In the genomic region with DNA sequence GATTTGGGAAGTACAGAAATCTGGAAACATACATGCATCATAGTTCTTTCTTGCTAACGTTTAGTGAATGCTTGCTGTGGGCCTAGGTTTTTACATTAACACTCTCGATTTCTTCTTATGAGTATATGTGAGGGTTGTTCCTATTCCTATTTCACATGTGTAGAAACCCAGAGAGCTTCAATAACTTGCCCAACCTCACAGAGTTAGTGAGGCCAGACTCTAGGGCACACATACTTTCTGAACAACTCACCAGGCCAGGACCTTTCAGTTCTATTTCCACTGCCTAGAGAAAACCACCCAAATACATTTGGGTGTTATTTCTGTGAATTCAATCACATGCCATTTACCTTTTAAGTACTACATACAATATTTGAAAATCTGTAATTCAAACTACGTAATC, we compare ENCODE assay signal across 11 cellular contexts. TPM values are rescaled to one million over a fixed set of nuclear protein-coding genes. Genes with fewer than 3 reads are reported as not detected.
DNase-seq lines count a peak whose midpoint lies in the region; ATAC-seq and TF ChIP-seq lines count a peak whose summit lies in the region.
"Had no signal": no experiment of that assay in that cellular context is flagged by ENCODE, and none has a peak within 500 bp of the region (broad histone marks: within the 10 kb centered on the region; RNA-seq: fewer than 3 reads in every experiment).

No MANE protein-coding gene starts in this region.

- H3K27me3 Mint-ChIP-seq in stimulated activated memory B cell treated with anti-CD40 and anti-IgM and Interleukin-4, amounts not matched to agents 10 μg/mL and 1 μg/mL and 100 μg/mL, for 72 hours, result peaks cover 48% of the 10 kb centered on the region
- H3K27me3 Mint-ChIP-seq in progenitor cell of endocrine pancreas, result peaks cover 53% of the 10 kb centered on the region

- peaks cover 6% of the 10 kb centered on the region for H3K4me1 Mint-ChIP-seq in stimulated activated memory B cell treated with anti-CD40 and anti-IgM and Interleukin-4, amounts not matched to agents 10 μg/mL and 1 μg/mL and 100 μg/mL, for 72 hours
- H3K4me1 Mint-ChIP-seq in progenitor cell of endocrine pancreas (ENCODE audit: low read depth), result no peaks in the 10 kb centered on the region

- ATAC-seq in GM19025 (IDR thresholded peaks at IDR 0.05; ENCODE audit: low read depth, unreplicated experiment) (peak; percentile 82), HG02623 (IDR thresholded peaks at IDR 0.05; ENCODE audit: unreplicated experiment) (peak; percentile 96), HG03571 (IDR thresholded peaks at IDR 0.05; ENCODE audit: unreplicated experiment) (peak; percentile 62)
- ATAC-seq in stimulated activated memory B cell treated with anti-CD40 and anti-IgM and Interleukin-4, amounts not matched to agents 10 μg/mL and 1 μg/mL and 100 μg/mL, for 72 hours, result peak; percentile 79

- H3K27ac Mint-ChIP-seq in stimulated activated memory B cell treated with anti-CD40 and anti-IgM and Interleukin-4, amounts not matched to agents 10 μg/mL and 1 μg/mL and 100 μg/mL, for 72 hours, result no peak overlapping the region
- H3K27ac Mint-ChIP-seq in progenitor cell of endocrine pancreas, result no peak overlapping the region
- H3K27ac Mint-ChIP-seq: activated naive CD4-positive, alpha-beta T cell treated with anti-CD3 and anti-CD28 coated beads, Interleukin-2, amount 50 U/mL, for 24 hours; memory B cell had no signal

- H3K36me3 Mint-ChIP-seq in stimulated activated memory B cell treated with anti-CD40 and anti-IgM and Interleukin-4, amounts not matched to agents 10 μg/mL and 1 μg/mL and 100 μg/mL, for 72 hours, result no peaks in the 10 kb centered on the region
- H3K36me3 Mint-ChIP-seq in progenitor cell of endocrine pancreas (ENCODE audit: insufficient read depth), result no peaks in the 10 kb centered on the region
- H3K36me3 Mint-ChIP-seq: activated naive CD4-positive, alpha-beta T cell treated with anti-CD3 and anti-CD28 coated beads, Interleukin-2, amount 50 U/mL, for 24 hours; memory B cell had no signal

- no peak overlapping the region for H3K4me3 Mint-ChIP-seq in stimulated activated memory B cell treated with anti-CD40 and anti-IgM and Interleukin-4, amounts not matched to agents 10 μg/mL and 1 μg/mL and 100 μg/mL, for 72 hours
- no peak overlapping the region for H3K4me3 Mint-ChIP-seq in progenitor cell of endocrine pancreas (ENCODE audit: low read depth)
- H3K4me3 Mint-ChIP-seq: activated naive CD4-positive, alpha-beta T cell treated with anti-CD3 and anti-CD28 coated beads, Interleukin-2, amount 50 U/mL, for 24 hours; memory B cell had no signal

- H3K9me3 Mint-ChIP-seq in stimulated activated memory B cell treated with anti-CD40 and anti-IgM and Interleukin-4, amounts not matched to agents 10 μg/mL and 1 μg/mL and 100 μg/mL, for 72 hours, result no peaks in the 10 kb centered on the region
- no peaks in the 10 kb centered on the region for H3K9me3 Mint-ChIP-seq in progenitor cell of endocrine pancreas (ENCODE audit: low read depth)
- H3K9me3 Mint-ChIP-seq: activated naive CD4-positive, alpha-beta T cell treated with anti-CD3 and anti-CD28 coated beads, Interleukin-2, amount 50 U/mL, for 24 hours; memory B cell had no signal

- TF ChIP-seq CTCF in progenitor cell of endocrine pancreas (IDR thresholded peaks at IDR 0.05; ENCODE audit: unreplicated experiment), result no peak

- no peak for DNase-seq in NAMALWA (ENCODE audit: low spot score)
- no peak for DNase-seq in SIG-M5 (lab: John Stamatoyannopoulos, UW)
- DNase-seq in progenitor cell of endocrine pancreas (ENCODE audit: low spot score, unreplicated experiment), result no peak
- DNase-seq in cerebellar cortex (ENCODE audit: low spot score), result no peak
- DNase-seq: NCI-H774 had no signal

RNA-seq across cellular contexts. Expression of a gene that starts 8.2 kb away (rescaled TPM):
- total RNA-seq in progenitor cell of endocrine pancreas, result 29.5 and 34.0 TPM in 2 replicates
